In genomic region chr4:107989537-107990386, GRCh38 we compare ENCODE assay signal across 8 cellular contexts. TPM values are rescaled to one million over a fixed set of nuclear protein-coding genes. Genes with fewer than 3 reads are reported as not detected.
DNase-seq lines count a peak whose midpoint lies in the region; ATAC-seq lines count a peak whose summit lies in the region.

Gene HADH, plus strand, starts transcription at chr4:107989889. Its CDS starts 44 bp downstream, at chr4:107989933.

- no peaks in the 10 kb centered on the region for H3K27me3 Mint-ChIP-seq in CD8-positive, alpha-beta memory T cell

- peaks cover 25% of the 10 kb centered on the region for H3K4me1 ChIP-seq in CD8-positive, alpha-beta memory T cell (ENCODE audit: insufficient read depth, low read length)

- POLR2A ChIA-PET in CD8-positive, alpha-beta memory T cell (lab: Charles Lee) = interaction anchor here (0.5 to 0.9 kb wide), 3 partner anchors 29 to 631 kb away, joined by 3 to 5 read pairs (median 4); no protein-coding TSS in a partner anchor

- peak within 1 kb of the TSS; percentile 83 to 97 (median 96) for H3K4me3 Mint-ChIP-seq in CD8-positive, alpha-beta memory T cell

- H3K9me3 ChIP-seq in CD8-positive, alpha-beta memory T cell (ENCODE audit: low read length) = no peaks in the 10 kb centered on the region

- no peaks in the 10 kb centered on the region for H3K9me3 Mint-ChIP-seq in CD8-positive, alpha-beta memory T cell

- peak within 1 kb of the TSS; percentile 74 for H3K27ac ChIP-seq in CD8-positive, alpha-beta memory T cell (ENCODE audit: low read depth, low read length)

- peaks cover 0 to 11% (median 0%) of the 10 kb centered on the region in 3 donors for H3K36me3 Mint-ChIP-seq in CD8-positive, alpha-beta memory T cell

- no peaks in the 10 kb centered on the region for H3K27me3 ChIP-seq in CD8-positive, alpha-beta memory T cell (ENCODE audit: insufficient read depth, low read length, poor library complexity, severe bottlenecking)

- no peaks in the 10 kb centered on the region for H3K36me3 ChIP-seq in CD8-positive, alpha-beta memory T cell (ENCODE audit: insufficient read depth, low read length)

- CTCF ChIA-PET in CD8-positive, alpha-beta memory T cell (lab: Charles Lee) = no interaction called here

- ATAC-seq in GM19467 (IDR thresholded peaks at IDR 0.05; ENCODE audit: unreplicated experiment) = peak; percentile 96

- peak within 1 kb of the TSS; percentile 87 to 98 (median 96) for H3K27ac Mint-ChIP-seq in CD8-positive, alpha-beta memory T cell

- peak; percentile 92 to 96 (median 94) for DNase-seq in CD8-positive, alpha-beta memory T cell
- DNase-seq in HPDE6-E6E7 (ENCODE audit: extremely low spot score) (peak; percentile 91), lung microvascular endothelial cell (ENCODE audit: low read depth in 2 of 2) (peak; percentile 93 to 94)
- peak; percentile 78 for DNase-seq in NK-92 treated with Interleukin-12 subunit alpha and Interleukin-12 subunit beta, amount 100 ng/mL, for 24 hours (lab: John Stamatoyannopoulos, UW)
- DNase-seq in activated CD8-positive, alpha-beta memory T cell treated with anti-CD3 and anti-CD28 coated beads for 24 hours = peak; percentile 95
- DNase-seq in effector CD4-positive, alpha-beta T cell = peak; percentile 91
- DNase-seq in stimulated activated CD4-positive, alpha-beta T cell treated with anti-CD3 and anti-CD28 coated beads, TNF-alpha, amount 100 ng/mL, for 4 hours (ENCODE audit: low read depth in 3 of 3) = peak; percentile 87 to 90 (median 89)

- H3K4me3 ChIP-seq in CD8-positive, alpha-beta memory T cell (ENCODE audit: low read length) = peak within 1 kb of the TSS; percentile 96

- H3K4me1 Mint-ChIP-seq in CD8-positive, alpha-beta memory T cell = peaks cover 38 to 78% (median 48%) of the 10 kb centered on the region in 3 donors

RNA-seq across cellular contexts. Expression of gene HADH, which starts in this region (rescaled TPM):
- total RNA-seq in CD8-positive, alpha-beta memory T cell = 10 to 100 TPM; 38.5 to 40.9 TPM
- 33.6 TPM for polyA plus RNA-seq in CD8-positive, alpha-beta memory T cell
- total RNA-seq in lung microvascular endothelial cell = 3.8 and 6.8 TPM in 2 replicates

Comparison
In these comparisons a context has a peak if more than half of its experiments do, and no peak if none do; other contexts are left out.
1. Peak in every context shown above with its lines: DNase-seq, ATAC-seq, H3K4me3 ChIP-seq and H3K27ac ChIP-seq.